1 cellular context compared by ENCODE assay signal in genomic region chr11:94545641-94546470, GRCh38.
TF ChIP-seq lines count a peak whose summit lies in the region.

No MANE protein-coding gene starts in this region.

TF ChIP-seq in IMR-90, 13 proteins besides CTCF, POLR2A, EP300 and RAD21 (continued from another document):
- TF ChIP-seq MXI1 (IDR thresholded peaks at IDR 0.05; ENCODE audit: borderline replicate concordance, low read depth, low read length) = no peak
- TF ChIP-seq SMC3 (IDR thresholded peaks at IDR 0.05; ENCODE audit: low read depth, low read length) = no peak
- TF ChIP-seq RCOR1 (IDR thresholded peaks at IDR 0.05; ENCODE audit: insufficient replicate concordance, low read length) = no peak
- TF ChIP-seq FOS (IDR thresholded peaks at IDR 0.05; ENCODE audit: low read depth, low read length) = no peak
- TF ChIP-seq MAFK (IDR thresholded peaks at IDR 0.05; ENCODE audit: low read depth, low read length) = no peak
